8 cellular contexts compared by ENCODE assay signal in the genomic region with DNA sequence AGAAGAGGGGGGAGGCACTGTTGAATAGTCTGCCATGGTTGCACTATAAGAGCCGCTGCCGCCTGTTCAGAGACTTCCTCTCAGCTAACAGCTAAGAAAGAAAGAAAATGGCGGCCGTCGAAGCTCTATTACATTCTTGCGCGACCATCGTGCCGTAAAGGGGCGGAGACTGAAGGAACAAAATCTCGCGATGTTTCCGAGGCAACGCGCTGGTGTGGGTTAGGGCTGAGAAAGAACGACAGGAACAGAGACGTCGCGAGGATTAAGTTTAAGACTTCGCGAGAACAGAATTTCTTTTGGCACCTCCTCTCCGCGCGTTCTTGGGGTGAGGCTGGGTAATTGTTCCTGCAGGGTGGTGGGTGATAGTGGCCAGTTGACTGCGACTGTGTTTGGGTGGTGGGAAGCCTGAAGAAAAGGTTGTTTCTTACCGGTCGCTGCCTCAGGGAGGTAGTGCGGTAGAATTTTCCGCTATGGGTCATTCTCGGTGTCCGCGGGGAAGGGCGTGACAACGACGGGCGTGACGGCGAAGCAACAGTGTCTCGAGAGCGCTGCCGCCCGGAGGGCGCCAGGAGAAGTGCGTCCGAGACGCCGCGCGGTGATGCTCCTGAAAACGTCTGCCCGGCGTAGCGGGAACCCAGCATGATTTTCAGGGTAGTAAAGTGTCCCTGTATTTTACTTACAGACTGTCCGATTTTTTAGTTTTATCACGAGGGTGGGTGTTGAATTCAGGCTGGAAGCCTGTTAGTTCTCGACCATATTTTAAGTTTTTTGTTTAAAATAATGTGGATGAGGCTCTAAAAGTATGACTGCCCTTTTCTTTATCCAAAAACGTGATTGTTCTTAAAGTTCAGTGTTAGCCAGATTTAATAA. TPM values are rescaled to one million over a fixed set of nuclear protein-coding genes. Genes with fewer than 3 reads are reported as not detected.
DNase-seq lines count a peak whose midpoint lies in the region; ATAC-seq, FAIRE-seq and TF ChIP-seq lines count a peak whose summit lies in the region.

A gene with protein sequence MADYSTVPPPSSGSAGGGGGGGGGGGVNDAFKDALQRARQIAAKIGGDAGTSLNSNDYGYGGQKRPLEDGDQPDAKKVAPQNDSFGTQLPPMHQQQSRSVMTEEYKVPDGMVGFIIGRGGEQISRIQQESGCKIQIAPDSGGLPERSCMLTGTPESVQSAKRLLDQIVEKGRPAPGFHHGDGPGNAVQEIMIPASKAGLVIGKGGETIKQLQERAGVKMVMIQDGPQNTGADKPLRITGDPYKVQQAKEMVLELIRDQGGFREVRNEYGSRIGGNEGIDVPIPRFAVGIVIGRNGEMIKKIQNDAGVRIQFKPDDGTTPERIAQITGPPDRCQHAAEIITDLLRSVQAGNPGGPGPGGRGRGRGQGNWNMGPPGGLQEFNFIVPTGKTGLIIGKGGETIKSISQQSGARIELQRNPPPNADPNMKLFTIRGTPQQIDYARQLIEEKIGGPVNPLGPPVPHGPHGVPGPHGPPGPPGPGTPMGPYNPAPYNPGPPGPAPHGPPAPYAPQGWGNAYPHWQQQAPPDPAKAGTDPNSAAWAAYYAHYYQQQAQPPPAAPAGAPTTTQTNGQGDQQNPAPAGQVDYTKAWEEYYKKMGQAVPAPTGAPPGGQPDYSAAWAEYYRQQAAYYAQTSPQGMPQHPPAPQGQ (minus strand): TSS at position 104 of the 870 bp plus-strand sequence. CDS start 68 bp downstream, at position 36.

- H4K20me1 ChIP-seq in BLaER1: peaks cover 45% of the 10 kb centered on the region

- H3K4me3 ChIP-seq in BLaER1: peak within 1 kb of the TSS; percentile 81
- H3K4me3 ChIP-seq in coronary artery: peak within 1 kb of the TSS; percentile 83

- H3K27me3 ChIP-seq in BLaER1: no peaks in the 10 kb centered on the region

- peak; percentile 45 for TF ChIP-seq CTCF in coronary artery (IDR thresholded peaks at IDR 0.05)

- ATAC-seq in HG03457 (IDR thresholded peaks at IDR 0.05; ENCODE audit: unreplicated experiment) (peak; percentile 70), left lobe of liver (peak; percentile 89)

- H3K4me2 ChIP-seq in BLaER1: peak within 1 kb of the TSS; percentile 89

- peak within 1 kb of the TSS; percentile 99 for H3K9ac ChIP-seq in BLaER1

- peak; percentile 37 for DNase-seq in GM19239 (ENCODE audit: insufficient read length, low spot score)
- peak; percentile 96 to 98 for DNase-seq in NCI-H524 (lab: John Stamatoyannopoulos, UW)
- DNase-seq in activated CD4-positive, alpha-beta T cell treated with anti-CD3 and anti-CD28 coated beads for 4 hours: peak; percentile 93 to 96
- peak; percentile 96 for DNase-seq in coronary artery (ENCODE audit: low spot score)
- DNase-seq in left lobe of liver (ENCODE audit: low spot score): peak; percentile 94
- peak; percentile 94 for DNase-seq in stimulated activated CD4-positive, alpha-beta T cell treated with anti-CD3 and anti-CD28 coated beads, Interleukin-2, amount 100 ng/mL, for 4 hours (ENCODE audit: low read depth)

- no peaks in the 10 kb centered on the region for H3K9me3 ChIP-seq in BLaER1

- H3K36me3 ChIP-seq in BLaER1: peaks cover 39% of the 10 kb centered on the region

- peak within 1 kb of the TSS; percentile 99 for H3K27ac ChIP-seq in BLaER1
- peak within 1 kb of the TSS; percentile 98 for H3K27ac ChIP-seq in coronary artery

- peaks cover 49% of the 10 kb centered on the region for H3K4me1 ChIP-seq in BLaER1

- FAIRE-seq in GM19239 (lab: Jason Lieb, UNC): peak; percentile 98

RNA-seq across cellular contexts. Expression of the gene that starts here (rescaled TPM):
- total RNA-seq in left lobe of liver: 23.2 TPM

Comparison
In these comparisons a context has a peak if more than half of its experiments do, and no peak if none do; other contexts are left out.
1. Peak in every context shown above with its lines: DNase-seq, ATAC-seq, H3K4me3 ChIP-seq and H3K27ac ChIP-seq.
2. DNase-seq: peak in every context shown above with its lines; median percentile 97 in NCI-H524; 96 in coronary artery; 94 in activated CD4-positive, alpha-beta T cell treated with anti-CD3 and anti-CD28 coated beads for 4 hours; 94 in left lobe of liver; 94 in stimulated activated CD4-positive, alpha-beta T cell treated with anti-CD3 and anti-CD28 coated beads, Interleukin-2, amount 100 ng/mL, for 4 hours; 37 in GM19239.